Comparison of ENCODE assay signal across 20 cellular contexts in genomic region chr20:19711126-19711525, GRCh38. TPM values are rescaled to one million over a fixed set of nuclear protein-coding genes. Genes with fewer than 3 reads are reported as not detected.
"Had no signal": no experiment of that assay in that cellular context is flagged by ENCODE, and none has a peak within 500 bp of the region (broad histone marks: within the 10 kb centered on the region; RNA-seq: fewer than 3 reads in every experiment).

No MANE protein-coding gene starts in this region.

- H3K9me3 Mint-ChIP-seq: neural crest cell had no signal

- H3K27me3 ChIP-seq: heart left ventricle, ovary, right atrium auricular region, suprapubic skin, thyroid gland, upper lobe of left lung, vagina had no signal

- H3K9me3 ChIP-seq: heart left ventricle, mucosa of descending colon, ovary, right atrium auricular region, suprapubic skin, thyroid gland, upper lobe of left lung, vagina had no signal

- H3K27ac ChIP-seq: dorsolateral prefrontal cortex, heart left ventricle, ovary, right atrium auricular region, suprapubic skin, thyroid gland, upper lobe of left lung, vagina had no signal

- FAIRE-seq: frontal cortex, small intestine had no signal

- H3K36me3 ChIP-seq: heart left ventricle, ovary, right atrium auricular region, suprapubic skin, thyroid gland, upper lobe of left lung, vagina had no signal

- DNase-seq: cortex of kidney; dorsolateral prefrontal cortex; effector CD8-positive, alpha-beta T cell; heart left ventricle; hippocampal formation; kidney glomerular epithelial cell; naive thymus-derived CD8-positive, alpha-beta T cell; nucleus accumbens; ovary; stimulated activated CD4-positive, alpha-beta T cell treated with anti-CD3 and anti-CD28 coated beads, Interleukin-12 subunit alpha, Interleukin-12 subunit beta, amount 100 ng/mL, for 4 hours; stimulated activated naive CD4-positive, alpha-beta T cell treated with Interleukin-2 at 50 U/mL for 16 hours; thyroid gland; upper lobe of left lung had no signal

- H3K4me3 ChIP-seq: dorsolateral prefrontal cortex, heart left ventricle, mucosa of descending colon, ovary, right atrium auricular region, suprapubic skin, thyroid gland, upper lobe of left lung, vagina had no signal

- H3K4me1 Mint-ChIP-seq: naive thymus-derived CD8-positive, alpha-beta T cell had no signal

- H3K4me3 Mint-ChIP-seq: naive thymus-derived CD8-positive, alpha-beta T cell; neural crest cell had no signal

RNA-seq across cellular contexts. Expression of gene RIN2, which starts 46.9 kb away (rescaled TPM):
- polyA plus RNA-seq: naive thymus-derived CD8-positive, alpha-beta T cell had no signal
